In genomic region chr4:87422104-87423052, GRCh38 we compare ENCODE assay signal across 8 cellular contexts. TPM values are rescaled to one million over a fixed set of nuclear protein-coding genes. Genes with fewer than 3 reads are reported as not detected.
DNase-seq lines count a peak whose midpoint lies in the region; ATAC-seq and TF ChIP-seq lines count a peak whose summit lies in the region.

A gene with protein sequence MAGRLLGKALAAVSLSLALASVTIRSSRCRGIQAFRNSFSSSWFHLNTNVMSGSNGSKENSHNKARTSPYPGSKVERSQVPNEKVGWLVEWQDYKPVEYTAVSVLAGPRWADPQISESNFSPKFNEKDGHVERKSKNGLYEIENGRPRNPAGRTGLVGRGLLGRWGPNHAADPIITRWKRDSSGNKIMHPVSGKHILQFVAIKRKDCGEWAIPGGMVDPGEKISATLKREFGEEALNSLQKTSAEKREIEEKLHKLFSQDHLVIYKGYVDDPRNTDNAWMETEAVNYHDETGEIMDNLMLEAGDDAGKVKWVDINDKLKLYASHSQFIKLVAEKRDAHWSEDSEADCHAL (plus strand): TSS chr4:87422573. CDS start chr4:87422906, 333 bp downstream.

- H3K4me3 ChIP-seq in right atrium auricular region, result peak within 1 kb of the TSS; percentile 72 to 79
- peak within 1 kb of the TSS; percentile 70 to 86 for H3K4me3 ChIP-seq in uterus

- DNase-seq in NCI-H187 treated with DMSO at 0.1 percent for 48 hours (lab: John Stamatoyannopoulos, UW), result peak; percentile 87
- peak; percentile 23 to 97 (median 88) for DNase-seq in anterior cingulate cortex (lab: John Stamatoyannopoulos, UW)
- DNase-seq in right atrium auricular region (ENCODE audit: low spot score), result peak; percentile 94
- peak; percentile 78 for DNase-seq in pulmonary artery endothelial cell (ENCODE audit: low read depth, low spot score)
- DNase-seq in uterus, result peak; percentile 97

- ATAC-seq in GM18499 (IDR thresholded peaks at IDR 0.05; ENCODE audit: insufficient read depth, unreplicated experiment) (peak; percentile 46), HG02943 (IDR thresholded peaks at IDR 0.05; ENCODE audit: low read depth, unreplicated experiment) (peak; percentile 92)

- intact Hi-C loops in T-helper 2 cell treated with Interferon-gamma antibody and Interleukin-4, amounts not matched to agents 100 ng/mL and 5 ng/mL, for 36 hours (cut with micrococcal nuclease), result loop anchor here (1.0 to 10.0 kb wide), 7 partner anchors 31 to 1690 kb away; partner anchors contain the start of genes AFF1, HSD17B11, KLHL8 and PPM1K
- intact Hi-C loops in uterus (cut with DNase I; ENCODE audit: low total_unique reads), result no loop called here

- TF ChIP-seq CTCF in right atrium auricular region (IDR thresholded peaks at IDR 0.05), result peak in 1 of 2 donors; percentile 29
- TF ChIP-seq CTCF in uterus (IDR thresholded peaks at IDR 0.05), result peak in 2 of 4 experiments; percentile 4 to 7

- no peaks in the 10 kb centered on the region for H3K36me3 ChIP-seq in right atrium auricular region
- no peaks in the 10 kb centered on the region for H3K36me3 ChIP-seq in uterus

- H3K4me1 ChIP-seq in right atrium auricular region, result peaks cover 0 to 29% of the 10 kb centered on the region in 2 donors
- no peaks in the 10 kb centered on the region for H3K4me1 ChIP-seq in uterus

- TF ChIP-seq POLR2A in uterus (IDR thresholded peaks at IDR 0.05), result peak; percentile 69 to 83

- H3K27me3 ChIP-seq in right atrium auricular region (no peaks in the 10 kb centered on the region), uterus (no peaks in the 10 kb centered on the region)

- H3K27ac ChIP-seq in right atrium auricular region, result peak within 1 kb of the TSS; percentile 88 to 91
- peak within 1 kb of the TSS; percentile 94 to 96 for H3K27ac ChIP-seq in uterus

- H3K9me3 ChIP-seq in right atrium auricular region (no peaks in the 10 kb centered on the region), uterus (no peaks in the 10 kb centered on the region)

RNA-seq across cellular contexts. Expression of the gene that starts here (rescaled TPM):
- total RNA-seq in T-helper 2 cell treated with Interferon-gamma antibody and Interleukin-4, amounts not matched to agents 100 ng/mL and 5 ng/mL, for 36 hours, result 11.4 and 13.1 TPM in 2 replicates
- total RNA-seq in right atrium auricular region (10 to 100 TPM; 17.2 to 17.6 TPM), pulmonary artery endothelial cell (20.0 and 25.5 TPM in 2 replicates), uterus (10 to 100 TPM; 23.1 to 40.9 (median 39.0) TPM)

Comparison
In these comparisons a context has a peak if more than half of its experiments do, and no peak if none do; other contexts are left out.
1. Peak in every context shown above with its lines: DNase-seq, ATAC-seq, H3K4me3 ChIP-seq and H3K27ac ChIP-seq.